ENCODE assay signal across 21 cellular contexts in genomic region chr18:25463726-25464125, GRCh38.
"Had no signal": no experiment of that assay in that cellular context is flagged by ENCODE, and none has a peak within 500 bp of the region (broad histone marks: within the 10 kb centered on the region; RNA-seq: fewer than 3 reads in every experiment).

No MANE protein-coding gene starts in this region.

- H3K27me3 ChIP-seq: esophagus muscularis mucosa, tibial nerve, upper lobe of left lung had no signal

- FAIRE-seq: endothelial cell of umbilical vein, frontal cortex, kidney, urothelium cell line had no signal

- H3K4me3 ChIP-seq: coronary artery, esophagus muscularis mucosa, lung, psoas muscle, skin epidermis, thoracic aorta, tibial nerve, upper lobe of left lung had no signal

- DNase-seq: dermis blood vessel endothelial cell; effector memory CD4-positive, alpha-beta T cell; kidney; natural killer cell; nucleus accumbens; psoas muscle; right cardiac atrium; stimulated activated CD4-positive, alpha-beta T cell treated with anti-CD3 and anti-CD28 coated beads, Interleukin-15, amount 100 ng/mL, for 24 hours; stimulated activated CD4-positive, alpha-beta T cell treated with anti-CD3 and anti-CD28 coated beads, Interleukin-2, amount 100 ng/mL, for 48 hours; stimulated activated naive B cell treated with anti-CD40 and anti-IgM and Interleukin-4, amounts not matched to agents 10 μg/mL and 1 μg/mL and 100 μg/mL, for 72 hours; upper lobe of left lung had no signal

- H3K9me3 ChIP-seq: esophagus muscularis mucosa, psoas muscle, thoracic aorta, tibial nerve, upper lobe of left lung had no signal

- H3K27ac ChIP-seq: coronary artery, esophagus muscularis mucosa, psoas muscle, skin epidermis, thoracic aorta, tibial nerve, upper lobe of left lung had no signal

- ATAC-seq: left lobe of liver; natural killer cell; psoas muscle; right cardiac atrium; stimulated activated naive B cell treated with anti-CD40 and anti-IgM and Interleukin-4, amounts not matched to agents 10 μg/mL and 1 μg/mL and 100 μg/mL, for 72 hours had no signal

- H3K36me3 ChIP-seq: esophagus muscularis mucosa, thoracic aorta, tibial nerve, upper lobe of left lung had no signal

- H3K4me1 ChIP-seq: upper lobe of left lung had no signal
